10 cellular contexts compared by ENCODE assay signal in genomic region chr3:100106531-100107155, GRCh38. TPM values are rescaled to one million over a fixed set of nuclear protein-coding genes. Genes with fewer than 3 reads are reported as not detected.
A peak's percentile ranks its signal among the peaks of the same experiment; 100 is the strongest.
DNase-seq lines count a peak whose midpoint lies in the region; ATAC-seq and TF ChIP-seq lines count a peak whose summit lies in the region.
"Had no signal": no experiment of that assay in that cellular context is flagged by ENCODE, and none has a peak within 500 bp of the region (broad histone marks: within the 10 kb centered on the region; RNA-seq: fewer than 3 reads in every experiment).

No MANE protein-coding gene starts in this region.

- TF ChIP-seq RAD21 in IMR-90 (IDR thresholded peaks at IDR 0.05; ENCODE audit: low read length): no peak

- no peak overlapping the region for H3K27ac Mint-ChIP-seq in endodermal cell

- peak overlapping the region; percentile 42; the same call in 1 of the 2 replicates for H2AK5ac ChIP-seq in IMR-90 (ENCODE audit: low read depth, low read length)

- peak overlapping the region; percentile 9; the same call in 1 of the 3 replicates for H2BK15ac ChIP-seq in IMR-90 (ENCODE audit: low read depth, low read length)

- TF ChIP-seq POLR2A in IMR-90 (IDR thresholded peaks at IDR 0.05; ENCODE audit: low read depth, low read length): no peak

- H3K14ac ChIP-seq in IMR-90 (replicated peaks; ENCODE audit: low read depth, low read length): 0 out of 2 replicates have a peak overlapping the region, but pooled peaks have one; percentile 60

- ATAC-seq in IMR-90 (ENCODE audit: low read depth): no peak

- peak overlapping the region; percentile 4; the same call in 1 of the 2 replicates for H3K23ac ChIP-seq in IMR-90 (ENCODE audit: low read depth, low read length)

- peak overlapping the region; percentile 0 to 76; a peak in 3 of 4 replicates for H4K8ac ChIP-seq in IMR-90 (ENCODE audit: low read depth in 2 of 2, low read length in 2 of 2)

- no peaks in the 10 kb centered on the region for H3K27me3 ChIP-seq in IMR-90 (ENCODE audit: control insufficient read depth, insufficient read depth, low read length)
- H3K27me3 ChIP-seq in neutrophil: no peaks in the 10 kb centered on the region
- H3K27me3 ChIP-seq in endodermal cell (ENCODE audit: control insufficient read depth, insufficient read depth, low read length, poor library complexity, severe bottlenecking): no peaks in the 10 kb centered on the region
- H3K27me3 ChIP-seq: cardiac muscle cell had no signal

- H3K9ac ChIP-seq in IMR-90 (ENCODE audit: low read depth, low read length) (no peak overlapping the region), endodermal cell (ENCODE audit: extremely low read depth, low read length, poor library complexity, severe bottlenecking) (no peak overlapping the region)

- H4K20me1 ChIP-seq in IMR-90 (ENCODE audit: insufficient read depth, low read length): peaks cover 3% of the 10 kb centered on the region; the same call in 1 of the 2 replicates

- H3K4me3 Mint-ChIP-seq in endodermal cell: no peak overlapping the region

- no peak overlapping the region for H3K4me2 ChIP-seq in IMR-90 (ENCODE audit: low read depth, low read length)

- H3K9me3 Mint-ChIP-seq in endodermal cell: no peaks in the 10 kb centered on the region

- H3K36me3 Mint-ChIP-seq in endodermal cell (ENCODE audit: low read depth): no peaks in the 10 kb centered on the region

- H3K4me1 Mint-ChIP-seq in endodermal cell: peaks cover 58% of the 10 kb centered on the region

- in situ Hi-C loops in IMR-90 (cut with MboI; ENCODE audit: low sequenced_read_pairs): no loop called here

- DNase-seq in EL (peak; percentile 61), IMR-90 (peak; percentile 57), astrocyte of the hippocampus (ENCODE audit: low read depth, low spot score) (peak; percentile 55), endodermal cell (no peak), cerebellum (ENCODE audit: low spot score) (no peak), cortex of kidney (lab: John Stamatoyannopoulos, UW) (no peak)
- DNase-seq: Caco-2, left colon had no signal

- H2AFZ ChIP-seq in IMR-90 (replicated peaks; ENCODE audit: low read length, poor library complexity): no peak overlapping the region

- H3K27ac ChIP-seq in IMR-90 (ENCODE audit: insufficient read depth, low read length) (no peak overlapping the region), neutrophil (peak overlapping the region; percentile 71), endodermal cell (ENCODE audit: low read depth, low read length) (no peak overlapping the region)
- H3K27ac ChIP-seq: cardiac muscle cell had no signal

- POLR2A ChIA-PET in IMR-90 (lab: Charles Lee; ENCODE audit: unreplicated experiment): interaction anchor here (0.6 kb wide), 1 partner anchor 94 kb away, joined by 5 read pairs; no protein-coding TSS in a partner anchor

- H2BK5ac ChIP-seq in IMR-90 (ENCODE audit: low read depth, low read length, poor library complexity, severe bottlenecking): peak overlapping the region; percentile 11

- no TSS peak for BruUV-seq in IMR-90 (replicated peaks; lab: Mats Ljungman, UMichigan)

- peaks cover 9% of the 10 kb centered on the region for H3K9me1 ChIP-seq in IMR-90 (ENCODE audit: insufficient read depth, low read length)

- peak overlapping the region; percentile 66; the same call in 1 of the 2 replicates for H4K91ac ChIP-seq in IMR-90 (ENCODE audit: insufficient read depth, low read depth, low read length)

- peak overlapping the region; percentile 64 for H3K4ac ChIP-seq in IMR-90 (ENCODE audit: low read depth, low read length)

- intact Hi-C loops in IMR-90 (cut with micrococcal nuclease): no loop called here

- H3K56ac ChIP-seq in IMR-90 (ENCODE audit: extremely low read depth, insufficient read depth, low read length): no peak overlapping the region

- H3K18ac ChIP-seq in IMR-90 (ENCODE audit: low read depth, low read length): peak overlapping the region; percentile 95

- peak overlapping the region; percentile 31 for H2AK9ac ChIP-seq in IMR-90 (replicated peaks; ENCODE audit: low read depth, low read length, poor library complexity)

- dilution Hi-C loops in IMR-90 (cut with HindIII; ENCODE audit: low sequenced_read_pairs, unreplicated experiment): no loop called here

- CTCF ChIA-PET in IMR-90 (lab: Yijun Ruan, JAX): no interaction called here

- no peaks in the 10 kb centered on the region for H3K79me1 ChIP-seq in IMR-90 (ENCODE audit: low read depth in 1 of 2, low read length in 2 of 2)

- peak overlapping the region; percentile 73 for H2BK20ac ChIP-seq in IMR-90 (ENCODE audit: low read depth, low read length)

- H3K4me3 ChIP-seq in IMR-90 (ENCODE audit: insufficient read depth, low read depth, low read length) (no peak overlapping the region), neutrophil (ENCODE audit: low read depth in 1 of 2, low read length in 1 of 2) (no peak overlapping the region), endodermal cell (ENCODE audit: low read length) (no peak overlapping the region)
- H3K4me3 ChIP-seq: cardiac muscle cell had no signal

- TF ChIP-seq CTCF in IMR-90 (conservative IDR thresholded peaks at IDR 0.05; ENCODE audit: low read depth, low read length): no peak
- TF ChIP-seq CTCF in neutrophil (IDR thresholded peaks at IDR 0.05): no peak
- TF ChIP-seq CTCF in endodermal cell (conservative IDR thresholded peaks at IDR 0.05): no peak

- no peaks in the 10 kb centered on the region for H3K27me3 Mint-ChIP-seq in endodermal cell (ENCODE audit: insufficient read depth)

- H3K36me3 ChIP-seq in IMR-90 (ENCODE audit: control insufficient read depth, insufficient read depth, low read length) (no peaks in the 10 kb centered on the region), neutrophil (no peaks in the 10 kb centered on the region), endodermal cell (ENCODE audit: control insufficient read depth, insufficient read depth, low read length) (no peaks in the 10 kb centered on the region)
- H3K36me3 ChIP-seq: cardiac muscle cell had no signal

- H3K4me1 ChIP-seq in IMR-90 (ENCODE audit: control insufficient read depth, insufficient read depth, low read length) (peaks cover 22% of the 10 kb centered on the region), neutrophil (ENCODE audit: control insufficient read depth in 1 of 2, insufficient read depth in 1 of 2, low read depth in 1 of 2, low read length in 1 of 2) (peaks cover 43 to 46% of the 10 kb centered on the region in 2 experiments), endodermal cell (ENCODE audit: control insufficient read depth, insufficient read depth, low read length) (peaks cover 8% of the 10 kb centered on the region)

- peak overlapping the region; percentile 5 for H4K5ac ChIP-seq in IMR-90 (ENCODE audit: low read depth, low read length)

- H3K9me3 ChIP-seq in IMR-90 (ENCODE audit: control insufficient read depth, insufficient read depth, low read length) (no peaks in the 10 kb centered on the region), neutrophil (no peaks in the 10 kb centered on the region), endodermal cell (ENCODE audit: control insufficient read depth, low read length) (no peaks in the 10 kb centered on the region)
- H3K9me3 ChIP-seq: Caco-2 had no signal

- peak overlapping the region; percentile 89 for H2BK120ac ChIP-seq in IMR-90 (ENCODE audit: low read depth, low read length)

TF ChIP-seq in IMR-90, 13 proteins besides CTCF, POLR2A, EP300 and RAD21:
- no peak for TF ChIP-seq MAZ (IDR thresholded peaks at IDR 0.05; ENCODE audit: borderline replicate concordance, low read depth, low read length)
- TF ChIP-seq ELK1 (IDR thresholded peaks at IDR 0.05; ENCODE audit: borderline replicate concordance, low read depth, low read length): no peak
- TF ChIP-seq NFE2L2 (IDR thresholded peaks at IDR 0.05; ENCODE audit: low read depth, low read length): no peak
- TF ChIP-seq FOS (IDR thresholded peaks at IDR 0.05; ENCODE audit: low read depth, low read length): no peak
- TF ChIP-seq BHLHE40 (IDR thresholded peaks at IDR 0.05; ENCODE audit: low read depth, low read length): no peak
- no peak for TF ChIP-seq SMC3 (IDR thresholded peaks at IDR 0.05; ENCODE audit: low read depth, low read length)
- no peak for TF ChIP-seq RFX5 (IDR thresholded peaks at IDR 0.05; ENCODE audit: low read depth, low read length)
- no peak for TF ChIP-seq MXI1 (IDR thresholded peaks at IDR 0.05; ENCODE audit: borderline replicate concordance, low read depth, low read length)

RNA-seq across cellular contexts. Expression of gene FILIP1L, which starts 7.7 kb away (rescaled TPM):
- total RNA-seq in IMR-90 (2012; rRNA removed) (19.9 and 21.1 TPM in 2 replicates), endodermal cell (1 to 10 TPM in 1 of 2 donors, under 1 TPM in 1; 0.84 to 2.5 TPM), cerebellum (5.3 TPM)
- 11.5 and 14.7 TPM in 2 replicates for polyA plus RNA-seq in IMR-90 (2012; rRNA removed)
- polyA plus RNA-seq in IMR-90 (2012; cell fraction: cytosol; rRNA removed): 2.5 and 4.3 TPM in 2 replicates
- 1.4 and 10.5 TPM in 2 replicates for polyA plus RNA-seq in IMR-90 (2012; cell fraction: nucleus; rRNA removed; ENCODE audit: low replicate concordance)
- 5.4 TPM for polyA plus RNA-seq in endodermal cell (2013, experiment 1 of 2)
- polyA plus RNA-seq in endodermal cell (2013, experiment 2 of 2): 6.3 TPM

Comparison
In these comparisons a context has a peak if more than half of its experiments do, and no peak if none do; other contexts are left out.
1. DNase-seq: peak in EL (single experiment), IMR-90 (single experiment) and astrocyte of the hippocampus (single experiment); none in endodermal cell (single experiment), cerebellum (single experiment) and cortex of kidney (single experiment).